In genomic region chr4:16212138-16212782, GRCh38 we compare ENCODE assay signal across 24 cellular contexts. TPM values are rescaled to one million over a fixed set of nuclear protein-coding genes. Genes with fewer than 3 reads are reported as not detected.
DNase-seq lines count a peak whose midpoint lies in the region; ATAC-seq, FAIRE-seq and TF ChIP-seq lines count a peak whose summit lies in the region.
"Had no signal": no experiment of that assay in that cellular context is flagged by ENCODE, and none has a peak within 500 bp of the region (broad histone marks: within the 10 kb centered on the region; RNA-seq: fewer than 3 reads in every experiment).

No MANE protein-coding gene starts in this region.

- intact Hi-C loops in lower lobe of right lung (cut with DNase I): no loop called here

- ATAC-seq in activated T-cell treated with anti-CD3 and anti-CD28 coated beads, Interleukin-2, amount 50 U/mL, for 4 hours: no peak
- ATAC-seq in naive B cell (ENCODE audit: low read depth in 2 of 2) (no peak), lower lobe of right lung (no peak)

- H3K27ac ChIP-seq in lower lobe of right lung: no peak overlapping the region
- H3K27ac ChIP-seq: breast epithelium, coronary artery, suprapubic skin had no signal

- peaks cover 69% of the 10 kb centered on the region for H3K4me1 Mint-ChIP-seq in activated T-cell treated with anti-CD3 and anti-CD28 coated beads, Interleukin-2, amount 50 U/mL, for 24 hours (ENCODE audit: low read depth)
- peaks cover 64% of the 10 kb centered on the region for H3K4me1 Mint-ChIP-seq in activated T-cell treated with anti-CD3 and anti-CD28 coated beads, Interleukin-2, amount 50 U/mL, for 4 hours (ENCODE audit: low read depth)
- H3K4me1 Mint-ChIP-seq in naive B cell: peaks cover 60 to 77% (median 63%) of the 10 kb centered on the region in 3 donors

- H3K27ac Mint-ChIP-seq in activated T-cell treated with anti-CD3 and anti-CD28 coated beads, Interleukin-2, amount 50 U/mL, for 24 hours: peak overlapping the region; percentile 71
- peak overlapping the region in 5 of 6 donors; percentile 12 to 68 (median 36) for H3K27ac Mint-ChIP-seq in naive B cell
- H3K27ac Mint-ChIP-seq: activated T-helper 1 cell treated with anti-CD3 and anti-CD28 coated beads, Interleukin-12 subunit alpha, Interleukin-12 subunit beta, Interleukin-2, Interleukin-4 antibody, amounts not matched to agents 30 ng/mL and 10 ng/mL and 1 ng/mL, durations not matched to agents 14 hours and 24 hours and 36 hours had no signal

- TF ChIP-seq CTCF in lower lobe of right lung (IDR thresholded peaks at IDR 0.05): no peak

- H3K27me3 Mint-ChIP-seq in activated T-cell treated with anti-CD3 and anti-CD28 coated beads, Interleukin-2, amount 50 U/mL, for 24 hours: no peaks in the 10 kb centered on the region
- no peaks in the 10 kb centered on the region for H3K27me3 Mint-ChIP-seq in activated T-cell treated with anti-CD3 and anti-CD28 coated beads, Interleukin-2, amount 50 U/mL, for 4 hours (ENCODE audit: low read depth)
- H3K27me3 Mint-ChIP-seq in naive B cell: no peaks in the 10 kb centered on the region
- H3K27me3 Mint-ChIP-seq: activated naive CD4-positive, alpha-beta T cell treated with anti-CD3 and anti-CD28 coated beads, Interleukin-2, amount 10 ng/mL, durations not matched to agents 7 days and 5 days had no signal

- DNase-seq in activated T-cell treated with anti-CD3 and anti-CD28 coated beads, Interleukin-2, amount 50 U/mL, for 24 hours: no peak
- DNase-seq in activated T-cell treated with anti-CD3 and anti-CD28 coated beads, Interleukin-2, amount 50 U/mL, for 4 hours: no peak
- peak; percentile 63 for DNase-seq in GF-D8 (lab: John Stamatoyannopoulos, UW)
- peak; percentile 41 for DNase-seq in UCSD-AML1 (lab: John Stamatoyannopoulos, UW; ENCODE audit: unreplicated experiment)
- no peak for DNase-seq in naive B cell
- DNase-seq in germinal center (ENCODE audit: low spot score): no peak
- DNase-seq in urothelium cell line (ENCODE audit: low spot score): no peak
- DNase-seq in lower lobe of right lung: no peak
- DNase-seq: ACHN; activated CD4-positive, CD25-positive, alpha-beta regulatory T cell treated with anti-CD3 and anti-CD28 coated beads, Interleukin-2, amount 50 U/mL, for 72 hours; activated naive CD4-positive, alpha-beta T cell treated with anti-CD3 and anti-CD28 coated beads, Interleukin-2, amount 10 ng/mL, durations not matched to agents 7 days and 5 days; NCI-H1105; NCI-H2029; NCI-H526 treated with DMSO at 0.1 percent for 48 hours; occipital lobe; small intestine; stimulated activated CD4-positive, alpha-beta T cell treated with anti-CD3 and anti-CD28 coated beads, Interleukin-1b, Interleukin-23, amount 100 ng/mL, for 48 hours; T1000 had no signal

- FAIRE-seq in urothelium cell line (lab: Jason Lieb, UNC): no peak
- FAIRE-seq: keratinocyte had no signal

- H3K9me3 Mint-ChIP-seq in activated T-cell treated with anti-CD3 and anti-CD28 coated beads, Interleukin-2, amount 50 U/mL, for 24 hours: no peaks in the 10 kb centered on the region
- H3K9me3 Mint-ChIP-seq in activated T-cell treated with anti-CD3 and anti-CD28 coated beads, Interleukin-2, amount 50 U/mL, for 4 hours: no peaks in the 10 kb centered on the region
- no peaks in the 10 kb centered on the region for H3K9me3 Mint-ChIP-seq in naive B cell
- H3K9me3 Mint-ChIP-seq: activated naive CD4-positive, alpha-beta T cell treated with anti-CD3 and anti-CD28 coated beads, Interleukin-2, amount 10 ng/mL, durations not matched to agents 7 days and 5 days; activated T-helper 1 cell treated with anti-CD3 and anti-CD28 coated beads, Interleukin-12 subunit alpha, Interleukin-12 subunit beta, Interleukin-2, Interleukin-4 antibody, amounts not matched to agents 30 ng/mL and 10 ng/mL and 1 ng/mL, durations not matched to agents 14 hours and 24 hours and 36 hours had no signal

- H3K4me3 Mint-ChIP-seq in activated T-cell treated with anti-CD3 and anti-CD28 coated beads, Interleukin-2, amount 50 U/mL, for 24 hours: no peak overlapping the region
- H3K4me3 Mint-ChIP-seq in activated T-cell treated with anti-CD3 and anti-CD28 coated beads, Interleukin-2, amount 50 U/mL, for 4 hours: no peak overlapping the region
- H3K4me3 Mint-ChIP-seq in naive B cell: peak overlapping the region in 5 of 8 donors; percentile 4 to 66 (median 36)
- H3K4me3 Mint-ChIP-seq: activated naive CD4-positive, alpha-beta T cell treated with anti-CD3 and anti-CD28 coated beads, Interleukin-2, amount 10 ng/mL, durations not matched to agents 7 days and 5 days; activated T-helper 1 cell treated with anti-CD3 and anti-CD28 coated beads, Interleukin-12 subunit alpha, Interleukin-12 subunit beta, Interleukin-2, Interleukin-4 antibody, amounts not matched to agents 30 ng/mL and 10 ng/mL and 1 ng/mL, durations not matched to agents 14 hours and 24 hours and 36 hours had no signal

- peaks cover 80% of the 10 kb centered on the region for H3K36me3 Mint-ChIP-seq in activated T-cell treated with anti-CD3 and anti-CD28 coated beads, Interleukin-2, amount 50 U/mL, for 24 hours (ENCODE audit: low read depth)
- peaks cover 48% of the 10 kb centered on the region for H3K36me3 Mint-ChIP-seq in activated T-cell treated with anti-CD3 and anti-CD28 coated beads, Interleukin-2, amount 50 U/mL, for 4 hours (ENCODE audit: insufficient read depth)
- peaks cover 37 to 47% of the 10 kb centered on the region in 2 donors for H3K36me3 Mint-ChIP-seq in naive B cell

- peaks cover 39% of the 10 kb centered on the region for H3K36me3 ChIP-seq in lower lobe of right lung
- H3K36me3 ChIP-seq: breast epithelium had no signal

- no peak overlapping the region for H3K4me3 ChIP-seq in lower lobe of right lung
- H3K4me3 ChIP-seq: breast epithelium, coronary artery, lung, suprapubic skin had no signal

- no peaks in the 10 kb centered on the region for H3K27me3 ChIP-seq in lower lobe of right lung (ENCODE audit: low read depth)
- H3K27me3 ChIP-seq: breast epithelium, suprapubic skin had no signal

- no peaks in the 10 kb centered on the region for H3K9me3 ChIP-seq in lower lobe of right lung
- H3K9me3 ChIP-seq: breast epithelium, suprapubic skin had no signal

- peaks cover 28% of the 10 kb centered on the region for H3K4me1 ChIP-seq in lower lobe of right lung
- H3K4me1 ChIP-seq: breast epithelium had no signal

RNA-seq across cellular contexts. Expression of gene TAPT1, which starts 14.0 kb away (rescaled TPM):
- total RNA-seq in activated T-cell treated with anti-CD3 and anti-CD28 coated beads, Interleukin-2, amount 50 U/mL, for 4 hours: 10 to 100 TPM; 16.4 to 20.4 (median 16.7) TPM
- polyA plus RNA-seq in naive B cell (ENCODE audit: low read depth in 6 of 6): 100 to 1,000 TPM; 119 to 235 (median 190) TPM
- total RNA-seq in lower lobe of right lung: 72.8 TPM

Comparison
In these comparisons a context has a peak if more than half of its experiments do, and no peak if none do; other contexts are left out.
1. DNase-seq: peak in GF-D8 (single experiment) and UCSD-AML1 (single experiment); none in activated T-cell treated with anti-CD3 and anti-CD28 coated beads, Interleukin-2, amount 50 U/mL, for 24 hours (single experiment), activated T-cell treated with anti-CD3 and anti-CD28 coated beads, Interleukin-2, amount 50 U/mL, for 4 hours (single experiment), naive B cell (single experiment), germinal center (single experiment), urothelium cell line (single experiment) and lower lobe of right lung (single experiment).
2. H3K4me3 Mint-ChIP-seq: peak in naive B cell (5 of 8); none in activated T-cell treated with anti-CD3 and anti-CD28 coated beads, Interleukin-2, amount 50 U/mL, for 24 hours (single experiment) and activated T-cell treated with anti-CD3 and anti-CD28 coated beads, Interleukin-2, amount 50 U/mL, for 4 hours (single experiment).